Comparison of ENCODE assay signal across 24 cellular contexts in the genomic region with DNA sequence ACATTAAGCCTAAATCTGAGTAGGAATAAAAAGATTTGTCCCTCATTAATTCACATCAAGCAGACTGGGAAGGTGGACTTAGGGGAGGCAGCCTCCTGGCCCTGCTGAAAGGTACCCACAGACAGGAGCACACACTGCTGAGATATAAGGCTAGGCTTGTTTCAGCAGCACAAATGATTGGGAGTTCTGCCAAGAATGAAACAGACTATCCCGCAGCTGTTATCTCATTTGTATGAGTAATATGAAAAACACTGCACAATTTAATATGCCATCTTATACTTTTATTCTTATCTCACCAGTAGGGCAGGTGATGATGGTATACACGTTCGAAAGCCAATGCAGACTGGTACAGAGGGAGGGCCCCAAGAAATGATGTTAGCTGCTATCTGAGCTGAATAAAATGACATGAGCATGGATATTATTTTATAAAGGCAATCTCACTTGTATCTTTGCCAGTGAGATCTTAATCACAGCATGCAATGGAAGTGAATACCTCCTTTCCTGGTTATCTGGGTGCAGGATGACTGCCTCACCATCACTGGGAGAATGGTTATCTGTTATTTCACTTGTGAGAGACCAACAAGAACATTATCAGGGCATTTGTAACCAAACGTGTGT.
A peak's percentile ranks its signal among the peaks of the same experiment; 100 is the strongest.
DNase-seq lines count a peak whose midpoint lies in the region; TF ChIP-seq lines count a peak whose summit lies in the region.
"Had no signal": no experiment of that assay in that cellular context is flagged by ENCODE, and none has a peak within 500 bp of the region (broad histone marks: within the 10 kb centered on the region; RNA-seq: fewer than 3 reads in every experiment).

No MANE protein-coding gene starts in this region.

- no peaks in the 10 kb centered on the region for H3K9me3 ChIP-seq in adrenal gland (replicated peaks in 1 of 3)
- H3K9me3 ChIP-seq in Karpas-422 (ENCODE audit: low read length) = no peaks in the 10 kb centered on the region
- peaks cover under 1% of the 10 kb centered on the region for H3K9me3 ChIP-seq in endodermal cell (ENCODE audit: control insufficient read depth, low read length)
- H3K9me3 ChIP-seq: Caco-2, right lobe of liver had no signal

- H3K4me1 Mint-ChIP-seq in endodermal cell = peaks cover 14% of the 10 kb centered on the region
- H3K4me1 Mint-ChIP-seq: neural crest cell had no signal

- H4K20me1 ChIP-seq in Karpas-422 (ENCODE audit: insufficient read depth, low read depth, low read length) = no peaks in the 10 kb centered on the region

- H2AFZ ChIP-seq in Karpas-422 (ENCODE audit: low read length) = no peak overlapping the region

- no peak for TF ChIP-seq POLR2A in adrenal gland (IDR thresholded peaks at IDR 0.05)

- intact Hi-C loops in adrenal gland (cut with DNase I) = no loop called here

- H3K9ac ChIP-seq in Karpas-422 (ENCODE audit: low read length) (no peak overlapping the region), endodermal cell (ENCODE audit: extremely low read depth, low read length, poor library complexity, severe bottlenecking) (no peak overlapping the region)

- no peaks in the 10 kb centered on the region for H3K36me3 Mint-ChIP-seq in endodermal cell (ENCODE audit: low read depth)

- H3K79me2 ChIP-seq in Karpas-422 (ENCODE audit: low read length) = no peaks in the 10 kb centered on the region

- H3K4me1 ChIP-seq in adrenal gland (replicated peaks in 1 of 2) (no peaks in the 10 kb centered on the region), Karpas-422 (ENCODE audit: low read length) (no peaks in the 10 kb centered on the region), endodermal cell (ENCODE audit: control insufficient read depth, insufficient read depth, low read length) (peaks cover 3% of the 10 kb centered on the region)
- H3K4me1 ChIP-seq: Caco-2, right lobe of liver had no signal

- TF ChIP-seq CTCF in adrenal gland (IDR thresholded peaks at IDR 0.05) (no peak), endodermal cell (conservative IDR thresholded peaks at IDR 0.05) (no peak)

- H3K27ac ChIP-seq in adrenal gland (no peak overlapping the region), Karpas-422 (ENCODE audit: low read length) (no peak overlapping the region), endodermal cell (ENCODE audit: low read depth, low read length) (no peak overlapping the region)
- H3K27ac ChIP-seq: right lobe of liver, RWPE1 had no signal

- DNase-seq in NCI-H2081 (lab: John Stamatoyannopoulos, UW) (peak; percentile 6 to 30), NCI-H2081 treated with DMSO at 0.1 percent for 48 hours (lab: John Stamatoyannopoulos, UW) (no peak), NCI-H1694 (lab: John Stamatoyannopoulos, UW) (peak; percentile 81), adrenal gland (peak in 6 of 7 donors; percentile 16 to 54 (median 28)), myocyte (ENCODE audit: low read depth) (peak; percentile 84), Karpas-422 (no peak), endodermal cell (no peak)
- DNase-seq in NK-92 treated with Interleukin-12 subunit alpha and Interleukin-12 subunit beta, amount 100 ng/mL, for 24 hours (lab: John Stamatoyannopoulos, UW) = no peak
- DNase-seq: 8988T; activated CD4-positive, alpha-beta T cell treated with anti-CD3 and anti-CD28 coated beads for 1 hour; activated CD8-positive, alpha-beta T cell treated with anti-CD3 and anti-CD28 coated beads, Interleukin-2, amount 10 ng/mL, durations not matched to agents 7 days and 5 days; activated naive CD4-positive, alpha-beta T cell; activated T-cell treated with anti-CD3 and anti-CD28 coated beads, Interleukin-2, amount 50 U/mL, for 1 hour; Caco-2; central memory CD4-positive, alpha-beta T cell; erythroblast; foreskin melanocyte; islet precursor cell; NCI-H446 treated with DMSO at 0.1 percent for 48 hours; posterior cingulate gyrus; right lobe of liver; trophoblast cell had no signal

- H3K27me3 ChIP-seq in adrenal gland (no peaks in the 10 kb centered on the region), Karpas-422 (ENCODE audit: low read length) (no peaks in the 10 kb centered on the region), endodermal cell (ENCODE audit: control insufficient read depth, insufficient read depth, low read length, poor library complexity, severe bottlenecking) (peaks cover 18% of the 10 kb centered on the region)
- H3K27me3 ChIP-seq: right lobe of liver had no signal

- no peak overlapping the region for H3K4me2 ChIP-seq in Karpas-422 (ENCODE audit: low read depth, low read length, poor library complexity, severe bottlenecking)

- 29 to 44% (median 36%) methylated on average over 4 of the region's 4 CpGs for WGBS in adrenal gland, 4 donors
- 86 to 96% methylated on average over 3 of the region's 4 CpGs for WGBS in endodermal cell (ENCODE audit: insufficient coverage in 1 of 2, insufficient read length in 1 of 2), 2 experiments

- no peaks in the 10 kb centered on the region for H3K9me2 ChIP-seq in Karpas-422 (replicated peaks; ENCODE audit: insufficient read depth, low read length)

- H3K36me3 ChIP-seq in adrenal gland (replicated peaks in 1 of 2) = no peaks in the 10 kb centered on the region
- H3K36me3 ChIP-seq in Karpas-422 (ENCODE audit: insufficient read depth, low read length) = no peaks in the 10 kb centered on the region
- H3K36me3 ChIP-seq in endodermal cell (ENCODE audit: control insufficient read depth, insufficient read depth, low read length) = no peaks in the 10 kb centered on the region
- H3K36me3 ChIP-seq: right lobe of liver had no signal

- H3K4me3 ChIP-seq in adrenal gland = no peak overlapping the region
- no peak overlapping the region for H3K4me3 ChIP-seq in Karpas-422 (ENCODE audit: low read length)
- no peak overlapping the region for H3K4me3 ChIP-seq in endodermal cell (ENCODE audit: low read length)
- H3K4me3 ChIP-seq: right lobe of liver had no signal

- peaks cover 3% of the 10 kb centered on the region for H3K27me3 Mint-ChIP-seq in endodermal cell (ENCODE audit: insufficient read depth)

- H3K27ac Mint-ChIP-seq in endodermal cell = no peak overlapping the region
- H3K27ac Mint-ChIP-seq: activated CD8-positive, alpha-beta T cell treated with anti-CD3 and anti-CD28 coated beads, Interleukin-2, amount 10 ng/mL, durations not matched to agents 7 days and 5 days had no signal

- H3K9me3 Mint-ChIP-seq in endodermal cell = peaks cover 3% of the 10 kb centered on the region

- H3K4me3 Mint-ChIP-seq in endodermal cell = no peak overlapping the region
- H3K4me3 Mint-ChIP-seq: activated CD8-positive, alpha-beta T cell treated with anti-CD3 and anti-CD28 coated beads, Interleukin-2, amount 10 ng/mL, durations not matched to agents 7 days and 5 days; neural crest cell had no signal

Comparison
In these comparisons a context has a peak if more than half of its experiments do, and no peak if none do; other contexts are left out.
1. DNase-seq: peak in NCI-H2081 (2 of 2), NCI-H1694 (single experiment), adrenal gland (6 of 7) and myocyte (single experiment); none in NCI-H2081 treated with DMSO at 0.1 percent for 48 hours (single experiment), NK-92 treated with Interleukin-12 subunit alpha and Interleukin-12 subunit beta, amount 100 ng/mL, for 24 hours (single experiment), Karpas-422 (single experiment) and endodermal cell (single experiment).